In the genomic region with DNA sequence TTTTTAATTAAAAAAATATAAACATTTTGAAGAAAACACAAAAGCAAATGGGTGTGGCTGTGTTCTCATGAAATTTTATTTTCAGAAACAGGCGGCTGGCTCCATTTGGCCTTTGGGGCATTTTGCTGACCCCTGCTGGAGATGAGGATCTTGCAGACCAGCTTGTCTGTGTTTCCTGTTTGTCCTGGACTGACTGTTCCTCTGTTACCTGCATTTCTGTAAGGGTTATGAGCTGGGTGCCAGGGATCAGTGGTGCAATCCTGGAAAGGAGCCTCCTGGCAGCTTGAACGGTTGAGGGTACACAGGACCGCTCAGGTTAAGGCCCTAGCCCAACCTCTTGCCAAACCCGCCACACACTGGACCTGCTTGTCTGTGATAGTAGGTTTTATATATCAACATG, we compare ENCODE assay signal across 12 cellular contexts. TPM values are rescaled to one million over a fixed set of nuclear protein-coding genes. Genes with fewer than 3 reads are reported as not detected.
A peak's percentile ranks its signal among the peaks of the same experiment; 100 is the strongest.
DNase-seq lines count a peak whose midpoint lies in the region; TF ChIP-seq lines count a peak whose summit lies in the region.
"Had no signal": no experiment of that assay in that cellular context is flagged by ENCODE, and none has a peak within 500 bp of the region (broad histone marks: within the 10 kb centered on the region; RNA-seq: fewer than 3 reads in every experiment).

No MANE protein-coding gene starts in this region.

- H3K27ac Mint-ChIP-seq in CD14-positive monocyte: no peak overlapping the region
- no peak overlapping the region for H3K27ac Mint-ChIP-seq in glutamatergic neuron (ENCODE audit: unreplicated experiment)

- H3K36me3 Mint-ChIP-seq in CD14-positive monocyte (no peaks in the 10 kb centered on the region), glutamatergic neuron (ENCODE audit: unreplicated experiment) (no peaks in the 10 kb centered on the region)

- DNase-seq in CD14-positive monocyte (ENCODE audit: low spot score) (no peak), H7 (peak; percentile 58), RPMI8226 (peak; percentile 61), glutamatergic neuron (peak; percentile 39), GM19240 (ENCODE audit: insufficient read length, low spot score) (no peak), stomach (no peak), ovary (no peak), neuronal stem cell (ENCODE audit: low spot score) (no peak)
- DNase-seq: central memory CD4-positive, alpha-beta T cell; head of caudate nucleus; NCI-H1092 treated with DMSO at 0.1 percent for 48 hours; SW 1271 had no signal

- H3K18ac ChIP-seq in neuronal stem cell (ENCODE audit: low read length): no peak overlapping the region

- H3K23ac ChIP-seq in neuronal stem cell (ENCODE audit: low read depth, low read length, poor library complexity): no peak overlapping the region

- H3K9ac ChIP-seq in neuronal stem cell (ENCODE audit: low read depth, low read length, poor library complexity): no peak overlapping the region

- peaks cover 2% of the 10 kb centered on the region; the same call in 1 of the 2 replicates for H3K27me3 ChIP-seq in H7 (ENCODE audit: control insufficient read depth, insufficient read depth, low read length)
- peaks cover 0 to 14% (median 9%) of the 10 kb centered on the region in 3 donors for H3K27me3 ChIP-seq in stomach
- H3K27me3 ChIP-seq in ovary: no peaks in the 10 kb centered on the region
- no peaks in the 10 kb centered on the region for H3K27me3 ChIP-seq in neuronal stem cell (ENCODE audit: control insufficient read depth in 3 of 3, insufficient read depth in 3 of 3, low read depth in 1 of 3, low read length in 3 of 3)

- H3K4me1 Mint-ChIP-seq in CD14-positive monocyte (peaks cover 8% of the 10 kb centered on the region), glutamatergic neuron (ENCODE audit: low read depth, unreplicated experiment) (no peaks in the 10 kb centered on the region)

- H3K27me3 Mint-ChIP-seq in CD14-positive monocyte (ENCODE audit: low read depth in 3 of 3): peaks cover 2 to 9% (median 6%) of the 10 kb centered on the region in 3 donors
- H3K27me3 Mint-ChIP-seq in glutamatergic neuron (ENCODE audit: unreplicated experiment): peaks cover 2% of the 10 kb centered on the region

- H2BK15ac ChIP-seq in neuronal stem cell (ENCODE audit: low read length): no peak overlapping the region

- TF ChIP-seq CTCF in CD14-positive monocyte (IDR thresholded peaks at IDR 0.05) (peak; percentile 17), glutamatergic neuron (IDR thresholded peaks at IDR 0.05; ENCODE audit: partially characterized antibody, unreplicated experiment) (peak; percentile 15), stomach (IDR thresholded peaks at IDR 0.05) (no peak), ovary (IDR thresholded peaks at IDR 0.05) (no peak)

- H3K9me3 ChIP-seq in stomach: no peaks in the 10 kb centered on the region
- no peaks in the 10 kb centered on the region for H3K9me3 ChIP-seq in ovary
- H3K9me3 ChIP-seq in neuronal stem cell (replicated peaks in 1 of 2; ENCODE audit: control insufficient read depth in 2 of 2, insufficient read depth in 1 of 2, low read depth in 1 of 2, low read length in 2 of 2): no peaks in the 10 kb centered on the region

- H3K4me1 ChIP-seq in stomach (peaks cover 7 to 9% (median 7%) of the 10 kb centered on the region in 4 donors), ovary (ENCODE audit: insufficient read depth) (no peaks in the 10 kb centered on the region), neuronal stem cell (ENCODE audit: control insufficient read depth in 2 of 2, insufficient read depth in 1 of 2, low read depth in 1 of 2, low read length in 2 of 2) (peaks cover 0 to 2% of the 10 kb centered on the region in 2 donors)

- no peak overlapping the region for H4K91ac ChIP-seq in neuronal stem cell (ENCODE audit: low read depth, low read length, poor library complexity)

- H2BK5ac ChIP-seq in neuronal stem cell (ENCODE audit: low read length): no peak overlapping the region

- WGBS in stomach, 5 donors: 28 to 60% (median 47%) methylated on average over 4 of the region's 4 CpGs
- 58 to 80% (median 73%) methylated on average over 4 of the region's 4 CpGs for WGBS in ovary, 3 donors
- WGBS in neuronal stem cell (ENCODE audit: extremely low coverage in 2 of 2, insufficient read length in 2 of 2, insufficient replicate concordance in 1 of 2), 2 donors: no CpG with 5 or more reads among the region's 4 CpGs

- TF ChIP-seq POLR2A in stomach (IDR thresholded peaks at IDR 0.05): no peak
- no peak for TF ChIP-seq POLR2A in ovary (IDR thresholded peaks at IDR 0.05)

- no peak overlapping the region for H2BK120ac ChIP-seq in neuronal stem cell (ENCODE audit: low read depth, low read length)

- H3K36me3 ChIP-seq in H7 (replicated peaks; ENCODE audit: control insufficient read depth, insufficient read depth, low read length) (no peaks in the 10 kb centered on the region), stomach (no peaks in the 10 kb centered on the region), ovary (no peaks in the 10 kb centered on the region), neuronal stem cell (replicated peaks in 1 of 2; ENCODE audit: control insufficient read depth in 2 of 2, insufficient read depth in 2 of 2, low read length in 2 of 2) (no peaks in the 10 kb centered on the region)

- intact Hi-C loops in CD14-positive monocyte (cut with micrococcal nuclease): no loop called here
- intact Hi-C loops in stomach (cut with DNase I; ENCODE audit: low total_unique reads): loop anchor here (10.0 kb wide), 1 partner anchor 254 kb away; no protein-coding TSS in a partner anchor
- intact Hi-C loops in ovary (cut with DNase I): loop anchor here in 2 of 4 donors (10.0 kb wide), 3 partner anchors 104 to 284 kb away; partner anchors contain the start of gene GALP (in 1 of the 2)

- no peak overlapping the region for H3K4me2 ChIP-seq in neuronal stem cell (ENCODE audit: insufficient read depth, low read length, poor library complexity, severe bottlenecking)

- TF ChIP-seq EP300 in stomach (IDR thresholded peaks at IDR 0.05) (no peak), ovary (IDR thresholded peaks at IDR 0.05) (no peak)

- H3K4me3 ChIP-seq in H7 (ENCODE audit: insufficient read depth, low read depth, low read length): no peak overlapping the region
- H3K4me3 ChIP-seq in stomach: no peak overlapping the region
- no peak overlapping the region for H3K4me3 ChIP-seq in ovary
- H3K4me3 ChIP-seq in neuronal stem cell (ENCODE audit: low read length in 2 of 2): no peak overlapping the region

- no peak overlapping the region for H2AFZ ChIP-seq in neuronal stem cell (ENCODE audit: low read length)

- H3K4ac ChIP-seq in neuronal stem cell (ENCODE audit: low read length): no peak overlapping the region

- H2BK12ac ChIP-seq in neuronal stem cell (ENCODE audit: low read length): no peak overlapping the region

- H2AK5ac ChIP-seq in neuronal stem cell (ENCODE audit: low read depth, low read length): no peak overlapping the region

- no peak overlapping the region for H3K4me3 Mint-ChIP-seq in CD14-positive monocyte
- H3K4me3 Mint-ChIP-seq in glutamatergic neuron (ENCODE audit: unreplicated experiment): no peak overlapping the region

- no peak overlapping the region for H3K27ac ChIP-seq in stomach
- H3K27ac ChIP-seq in ovary: no peak overlapping the region
- no peak overlapping the region for H3K27ac ChIP-seq in neuronal stem cell (replicated peaks; ENCODE audit: low read length)

- peaks cover 2% of the 10 kb centered on the region for H3K79me1 ChIP-seq in neuronal stem cell (ENCODE audit: low read depth, low read length)

- no peak overlapping the region for H4K8ac ChIP-seq in neuronal stem cell (ENCODE audit: low read depth, low read length)

- H3K9me3 Mint-ChIP-seq in CD14-positive monocyte (no peaks in the 10 kb centered on the region), glutamatergic neuron (ENCODE audit: unreplicated experiment) (no peaks in the 10 kb centered on the region)

- H3K14ac ChIP-seq in neuronal stem cell (ENCODE audit: low read length): no peak overlapping the region

RNA-seq across cellular contexts. Expression of gene ZNF787, which starts 49.9 kb away (rescaled TPM):
- 1 to 10 TPM; 1.2 to 1.8 TPM for polyA plus RNA-seq in CD14-positive monocyte
- 84.2 and 95.4 TPM in 2 replicates for total RNA-seq in H7 (2014; rRNA removed; shearing (Covaris generic))
- 59.7 TPM for total RNA-seq in glutamatergic neuron (ENCODE audit: unreplicated experiment)
- 10 to 100 TPM in 4 of 5 donors, 1 to 10 TPM in 1; 2.7 to 77.3 (median 30.3) TPM for total RNA-seq in stomach
- 10 to 100 TPM; 22.4 to 29.6 (median 24.8) TPM for polyA plus RNA-seq in stomach
- total RNA-seq in ovary: 10 to 100 TPM; 10.4 to 36.8 (median 27.5) TPM
- 10 to 100 TPM in 1 of 2 donors, 1 to 10 TPM in 1; 3.0 to 20.4 TPM for polyA plus RNA-seq in ovary
- polyA plus RNA-seq in neuronal stem cell (2013, experiment 1 of 2): 37.4 TPM
- polyA plus RNA-seq in neuronal stem cell (2013, experiment 2 of 2): 36.2 TPM

Comparison
In these comparisons a context has a peak if more than half of its experiments do, and no peak if none do; other contexts are left out.
1. DNase-seq: peak in H7 (single experiment), RPMI8226 (single experiment) and glutamatergic neuron (single experiment); none in CD14-positive monocyte (single experiment), GM19240 (single experiment), stomach (single experiment), ovary (0 of 5) and neuronal stem cell (single experiment).
2. CTCF ChIP-seq: peak in CD14-positive monocyte (single experiment) and glutamatergic neuron (single experiment); none in stomach (0 of 7) and ovary (0 of 3).